9 cellular contexts compared by ENCODE assay signal in genomic region chr17:75691371-75692290, GRCh38. TPM values are rescaled to one million over a fixed set of nuclear protein-coding genes. Genes with fewer than 3 reads are reported as not detected.
DNase-seq lines count a peak whose midpoint lies in the region; ATAC-seq lines count a peak whose summit lies in the region.
"Had no signal": no experiment of that assay in that cellular context is flagged by ENCODE, and none has a peak within 500 bp of the region (broad histone marks: within the 10 kb centered on the region; RNA-seq: fewer than 3 reads in every experiment).

No MANE protein-coding gene starts in this region.

- POLR2A ChIA-PET in activated CD8-positive, alpha-beta T cell treated with anti-CD3 and anti-CD28 coated beads, Interleukin-2, amount 10 ng/mL, durations not matched to agents 7 days and 5 days (lab: Charles Lee): interaction anchor here (1.0 to 2.5 kb wide), 4 partner anchors 12 to 88 kb away, joined by 3 to 7 read pairs (median 5); no protein-coding TSS in a partner anchor

- peaks cover 54% of the 10 kb centered on the region for H3K4me1 Mint-ChIP-seq in activated CD8-positive, alpha-beta T cell treated with anti-CD3 and anti-CD28 coated beads, Interleukin-2, amount 10 ng/mL, durations not matched to agents 7 days and 5 days (ENCODE audit: low read depth)
- H3K4me1 Mint-ChIP-seq in stimulated activated naive B cell treated with anti-CD40 and anti-IgM and Interleukin-4, amounts not matched to agents 10 μg/mL and 1 μg/mL and 100 μg/mL, for 72 hours: peaks cover 40 to 60% of the 10 kb centered on the region in 2 donors

- no peaks in the 10 kb centered on the region for H3K27me3 Mint-ChIP-seq in activated CD8-positive, alpha-beta T cell treated with anti-CD3 and anti-CD28 coated beads, Interleukin-2, amount 10 ng/mL, durations not matched to agents 7 days and 5 days (ENCODE audit: low read depth)
- H3K27me3 Mint-ChIP-seq in stimulated activated naive B cell treated with anti-CD40 and anti-IgM and Interleukin-4, amounts not matched to agents 10 μg/mL and 1 μg/mL and 100 μg/mL, for 72 hours: no peaks in the 10 kb centered on the region

- ATAC-seq in activated CD8-positive, alpha-beta T cell treated with anti-CD3 and anti-CD28 coated beads, Interleukin-2, amount 10 ng/mL, durations not matched to agents 7 days and 5 days: peak; percentile 49
- ATAC-seq in stimulated activated naive B cell treated with anti-CD40 and anti-IgM and Interleukin-4, amounts not matched to agents 10 μg/mL and 1 μg/mL and 100 μg/mL, for 72 hours (replicated peaks): peak in 1 of 2 donors; percentile 27
- no peak for ATAC-seq in GM19324 (IDR thresholded peaks at IDR 0.05; ENCODE audit: low FRiP score, unreplicated experiment)

- CTCF ChIA-PET in activated CD8-positive, alpha-beta T cell treated with anti-CD3 and anti-CD28 coated beads, Interleukin-2, amount 10 ng/mL, durations not matched to agents 7 days and 5 days (lab: Charles Lee): interaction anchor here (1.0 to 9.0 kb wide), 6 partner anchors 16 to 72 kb away, joined by 3 to 120 read pairs (median 10); partner anchors contain the start of gene SMIM5

- peak; percentile 50 for DNase-seq in NCI-H1436 (lab: John Stamatoyannopoulos, UW)
- no peak for DNase-seq in NCI-H1436 treated with DMSO at 0.1 percent for 48 hours (lab: John Stamatoyannopoulos, UW)
- peak; percentile 62 for DNase-seq in activated CD8-positive, alpha-beta T cell treated with anti-CD3 and anti-CD28 coated beads, Interleukin-2, amount 10 ng/mL, durations not matched to agents 7 days and 5 days
- DNase-seq in stimulated activated naive B cell treated with anti-CD40 and anti-IgM and Interleukin-4, amounts not matched to agents 10 μg/mL and 1 μg/mL and 100 μg/mL, for 72 hours: no peak
- no peak for DNase-seq in NCI-H187 treated with DMSO at 0.1 percent for 48 hours (lab: John Stamatoyannopoulos, UW)
- DNase-seq in central memory CD4-positive, alpha-beta T cell: no peak

- no peak overlapping the region for H3K4me3 Mint-ChIP-seq in activated CD8-positive, alpha-beta T cell treated with anti-CD3 and anti-CD28 coated beads, Interleukin-2, amount 10 ng/mL, durations not matched to agents 7 days and 5 days
- H3K4me3 Mint-ChIP-seq in stimulated activated naive B cell treated with anti-CD40 and anti-IgM and Interleukin-4, amounts not matched to agents 10 μg/mL and 1 μg/mL and 100 μg/mL, for 72 hours: peak overlapping the region in 1 of 2 donors; percentile 22

- H3K27me3 ChIP-seq in layer of hippocampus (ENCODE audit: control insufficient read depth, insufficient read depth, low read length): no peaks in the 10 kb centered on the region

- H3K27ac Mint-ChIP-seq in activated CD8-positive, alpha-beta T cell treated with anti-CD3 and anti-CD28 coated beads, Interleukin-2, amount 10 ng/mL, durations not matched to agents 7 days and 5 days: peak overlapping the region; percentile 76
- H3K27ac Mint-ChIP-seq in stimulated activated naive B cell treated with anti-CD40 and anti-IgM and Interleukin-4, amounts not matched to agents 10 μg/mL and 1 μg/mL and 100 μg/mL, for 72 hours: peak overlapping the region; percentile 53

- H3K9me3 Mint-ChIP-seq in activated CD8-positive, alpha-beta T cell treated with anti-CD3 and anti-CD28 coated beads, Interleukin-2, amount 10 ng/mL, durations not matched to agents 7 days and 5 days (ENCODE audit: insufficient read depth): no peaks in the 10 kb centered on the region
- no peaks in the 10 kb centered on the region for H3K9me3 Mint-ChIP-seq in stimulated activated naive B cell treated with anti-CD40 and anti-IgM and Interleukin-4, amounts not matched to agents 10 μg/mL and 1 μg/mL and 100 μg/mL, for 72 hours

- peak overlapping the region; percentile 97 for H3K27ac ChIP-seq in layer of hippocampus (ENCODE audit: low read depth, low read length)
- H3K27ac ChIP-seq: 22Rv1 had no signal

- H3K36me3 Mint-ChIP-seq in activated CD8-positive, alpha-beta T cell treated with anti-CD3 and anti-CD28 coated beads, Interleukin-2, amount 10 ng/mL, durations not matched to agents 7 days and 5 days (ENCODE audit: low read depth): peaks cover 41% of the 10 kb centered on the region
- H3K36me3 Mint-ChIP-seq in stimulated activated naive B cell treated with anti-CD40 and anti-IgM and Interleukin-4, amounts not matched to agents 10 μg/mL and 1 μg/mL and 100 μg/mL, for 72 hours: peaks cover 24 to 59% of the 10 kb centered on the region in 2 donors

RNA-seq across cellular contexts. Expression of gene SAP30BP, which starts 24.5 kb away (rescaled TPM):
- total RNA-seq in activated CD8-positive, alpha-beta T cell treated with anti-CD3 and anti-CD28 coated beads, Interleukin-2, amount 10 ng/mL, durations not matched to agents 7 days and 5 days: 10 to 100 TPM; 88.7 to 93.7 TPM

RNA-seq across cellular contexts. Expression of gene RECQL5, which starts 24.7 kb away (rescaled TPM):
- 10 to 100 TPM; 37.6 to 43.9 TPM for total RNA-seq in activated CD8-positive, alpha-beta T cell treated with anti-CD3 and anti-CD28 coated beads, Interleukin-2, amount 10 ng/mL, durations not matched to agents 7 days and 5 days

RNA-seq across cellular contexts. Expression of gene ITGB4, which starts 29.6 kb away (rescaled TPM):
- total RNA-seq in activated CD8-positive, alpha-beta T cell treated with anti-CD3 and anti-CD28 coated beads, Interleukin-2, amount 10 ng/mL, durations not matched to agents 7 days and 5 days: 1 to 10 TPM in 1 of 2 experiments, under 1 TPM in 1; 0.89 to 2.0 TPM

RNA-seq across cellular contexts. Expression of gene SMIM5, which starts 58.4 kb away (rescaled TPM):
- total RNA-seq in activated CD8-positive, alpha-beta T cell treated with anti-CD3 and anti-CD28 coated beads, Interleukin-2, amount 10 ng/mL, durations not matched to agents 7 days and 5 days: under 1 TPM in 1 of 2 experiments, not detected in 1; 0.31 TPM

Comparison
In these comparisons a context has a peak if more than half of its experiments do, and no peak if none do; other contexts are left out.
1. DNase-seq: peak in NCI-H1436 (single experiment) and activated CD8-positive, alpha-beta T cell treated with anti-CD3 and anti-CD28 coated beads, Interleukin-2, amount 10 ng/mL, durations not matched to agents 7 days and 5 days (single experiment); none in NCI-H1436 treated with DMSO at 0.1 percent for 48 hours (single experiment), stimulated activated naive B cell treated with anti-CD40 and anti-IgM and Interleukin-4, amounts not matched to agents 10 μg/mL and 1 μg/mL and 100 μg/mL, for 72 hours (single experiment), NCI-H187 treated with DMSO at 0.1 percent for 48 hours (single experiment) and central memory CD4-positive, alpha-beta T cell (single experiment).